In the genomic region with DNA sequence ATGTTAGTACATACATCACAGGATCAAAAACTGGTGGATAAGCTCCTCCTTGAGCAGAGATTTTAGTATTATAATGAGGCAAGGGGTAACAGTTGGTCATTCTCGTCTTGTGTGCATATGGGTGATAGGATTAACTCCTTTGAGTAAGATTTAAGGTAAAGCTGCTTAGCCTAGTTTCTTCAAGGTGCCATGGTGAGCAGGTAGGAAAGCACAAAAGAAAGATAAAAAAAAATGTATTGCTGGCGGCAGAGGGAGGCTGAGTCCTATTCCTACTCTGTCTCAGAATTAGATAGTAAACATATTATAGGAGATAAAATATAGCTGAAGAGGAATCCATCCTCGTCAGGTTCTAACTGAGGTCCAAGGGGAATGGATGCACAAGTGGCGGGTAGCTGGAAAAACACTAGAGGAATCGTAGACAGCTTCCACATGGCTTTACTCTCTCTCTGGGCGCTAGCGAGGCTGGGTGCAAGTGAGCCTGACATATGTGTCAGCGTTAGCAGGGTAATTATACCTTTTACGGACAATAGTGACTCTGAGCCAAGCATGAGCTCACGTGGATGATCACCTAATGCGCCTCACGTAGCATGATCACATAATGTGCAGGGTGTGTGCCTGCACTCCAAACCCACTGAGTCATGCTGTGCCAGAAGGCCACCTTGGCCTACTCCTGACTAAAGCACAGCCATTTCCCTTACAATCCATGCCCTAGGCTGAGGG, we compare ENCODE assay signal across 1 cellular context.
TF ChIP-seq lines count a peak whose summit lies in the region.

No MANE protein-coding gene starts in this region.

TF ChIP-seq in H1, 55 proteins besides CTCF, POLR2A, EP300 and RAD21 (continued from another document):
- TF ChIP-seq, protein P1, sequence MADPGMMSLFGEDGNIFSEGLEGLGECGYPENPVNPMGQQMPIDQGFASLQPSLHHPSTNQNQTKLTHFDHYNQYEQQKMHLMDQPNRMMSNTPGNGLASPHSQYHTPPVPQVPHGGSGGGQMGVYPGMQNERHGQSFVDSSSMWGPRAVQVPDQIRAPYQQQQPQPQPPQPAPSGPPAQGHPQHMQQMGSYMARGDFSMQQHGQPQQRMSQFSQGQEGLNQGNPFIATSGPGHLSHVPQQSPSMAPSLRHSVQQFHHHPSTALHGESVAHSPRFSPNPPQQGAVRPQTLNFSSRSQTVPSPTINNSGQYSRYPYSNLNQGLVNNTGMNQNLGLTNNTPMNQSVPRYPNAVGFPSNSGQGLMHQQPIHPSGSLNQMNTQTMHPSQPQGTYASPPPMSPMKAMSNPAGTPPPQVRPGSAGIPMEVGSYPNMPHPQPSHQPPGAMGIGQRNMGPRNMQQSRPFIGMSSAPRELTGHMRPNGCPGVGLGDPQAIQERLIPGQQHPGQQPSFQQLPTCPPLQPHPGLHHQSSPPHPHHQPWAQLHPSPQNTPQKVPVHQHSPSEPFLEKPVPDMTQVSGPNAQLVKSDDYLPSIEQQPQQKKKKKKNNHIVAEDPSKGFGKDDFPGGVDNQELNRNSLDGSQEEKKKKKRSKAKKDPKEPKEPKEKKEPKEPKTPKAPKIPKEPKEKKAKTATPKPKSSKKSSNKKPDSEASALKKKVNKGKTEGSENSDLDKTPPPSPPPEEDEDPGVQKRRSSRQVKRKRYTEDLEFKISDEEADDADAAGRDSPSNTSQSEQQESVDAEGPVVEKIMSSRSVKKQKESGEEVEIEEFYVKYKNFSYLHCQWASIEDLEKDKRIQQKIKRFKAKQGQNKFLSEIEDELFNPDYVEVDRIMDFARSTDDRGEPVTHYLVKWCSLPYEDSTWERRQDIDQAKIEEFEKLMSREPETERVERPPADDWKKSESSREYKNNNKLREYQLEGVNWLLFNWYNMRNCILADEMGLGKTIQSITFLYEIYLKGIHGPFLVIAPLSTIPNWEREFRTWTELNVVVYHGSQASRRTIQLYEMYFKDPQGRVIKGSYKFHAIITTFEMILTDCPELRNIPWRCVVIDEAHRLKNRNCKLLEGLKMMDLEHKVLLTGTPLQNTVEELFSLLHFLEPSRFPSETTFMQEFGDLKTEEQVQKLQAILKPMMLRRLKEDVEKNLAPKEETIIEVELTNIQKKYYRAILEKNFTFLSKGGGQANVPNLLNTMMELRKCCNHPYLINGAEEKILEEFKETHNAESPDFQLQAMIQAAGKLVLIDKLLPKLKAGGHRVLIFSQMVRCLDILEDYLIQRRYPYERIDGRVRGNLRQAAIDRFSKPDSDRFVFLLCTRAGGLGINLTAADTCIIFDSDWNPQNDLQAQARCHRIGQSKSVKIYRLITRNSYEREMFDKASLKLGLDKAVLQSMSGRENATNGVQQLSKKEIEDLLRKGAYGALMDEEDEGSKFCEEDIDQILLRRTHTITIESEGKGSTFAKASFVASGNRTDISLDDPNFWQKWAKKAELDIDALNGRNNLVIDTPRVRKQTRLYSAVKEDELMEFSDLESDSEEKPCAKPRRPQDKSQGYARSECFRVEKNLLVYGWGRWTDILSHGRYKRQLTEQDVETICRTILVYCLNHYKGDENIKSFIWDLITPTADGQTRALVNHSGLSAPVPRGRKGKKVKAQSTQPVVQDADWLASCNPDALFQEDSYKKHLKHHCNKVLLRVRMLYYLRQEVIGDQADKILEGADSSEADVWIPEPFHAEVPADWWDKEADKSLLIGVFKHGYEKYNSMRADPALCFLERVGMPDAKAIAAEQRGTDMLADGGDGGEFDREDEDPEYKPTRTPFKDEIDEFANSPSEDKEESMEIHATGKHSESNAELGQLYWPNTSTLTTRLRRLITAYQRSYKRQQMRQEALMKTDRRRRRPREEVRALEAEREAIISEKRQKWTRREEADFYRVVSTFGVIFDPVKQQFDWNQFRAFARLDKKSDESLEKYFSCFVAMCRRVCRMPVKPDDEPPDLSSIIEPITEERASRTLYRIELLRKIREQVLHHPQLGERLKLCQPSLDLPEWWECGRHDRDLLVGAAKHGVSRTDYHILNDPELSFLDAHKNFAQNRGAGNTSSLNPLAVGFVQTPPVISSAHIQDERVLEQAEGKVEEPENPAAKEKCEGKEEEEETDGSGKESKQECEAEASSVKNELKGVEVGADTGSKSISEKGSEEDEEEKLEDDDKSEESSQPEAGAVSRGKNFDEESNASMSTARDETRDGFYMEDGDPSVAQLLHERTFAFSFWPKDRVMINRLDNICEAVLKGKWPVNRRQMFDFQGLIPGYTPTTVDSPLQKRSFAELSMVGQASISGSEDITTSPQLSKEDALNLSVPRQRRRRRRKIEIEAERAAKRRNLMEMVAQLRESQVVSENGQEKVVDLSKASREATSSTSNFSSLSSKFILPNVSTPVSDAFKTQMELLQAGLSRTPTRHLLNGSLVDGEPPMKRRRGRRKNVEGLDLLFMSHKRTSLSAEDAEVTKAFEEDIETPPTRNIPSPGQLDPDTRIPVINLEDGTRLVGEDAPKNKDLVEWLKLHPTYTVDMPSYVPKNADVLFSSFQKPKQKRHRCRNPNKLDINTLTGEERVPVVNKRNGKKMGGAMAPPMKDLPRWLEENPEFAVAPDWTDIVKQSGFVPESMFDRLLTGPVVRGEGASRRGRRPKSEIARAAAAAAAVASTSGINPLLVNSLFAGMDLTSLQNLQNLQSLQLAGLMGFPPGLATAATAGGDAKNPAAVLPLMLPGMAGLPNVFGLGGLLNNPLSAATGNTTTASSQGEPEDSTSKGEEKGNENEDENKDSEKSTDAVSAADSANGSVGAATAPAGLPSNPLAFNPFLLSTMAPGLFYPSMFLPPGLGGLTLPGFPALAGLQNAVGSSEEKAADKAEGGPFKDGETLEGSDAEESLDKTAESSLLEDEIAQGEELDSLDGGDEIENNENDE (IDR thresholded peaks at IDR 0.05; ENCODE audit: insufficient replicate concordance, low read length) = no peak
- no peak for TF ChIP-seq RBBP5 (IDR thresholded peaks at IDR 0.05; ENCODE audit: borderline replicate concordance, low read depth, low read length)
- no peak for TF ChIP-seq KDM5A (IDR thresholded peaks at IDR 0.05; ENCODE audit: low read length)
- no peak for TF ChIP-seq CHD2 (IDR thresholded peaks at IDR 0.05; ENCODE audit: low read length)
- TF ChIP-seq FOSL1 (IDR thresholded peaks at IDR 0.05; ENCODE audit: insufficient read depth, low read depth, low read length) = no peak
- no peak for TF ChIP-seq BACH1 (IDR thresholded peaks at IDR 0.05; ENCODE audit: low read length)
- TF ChIP-seq CTBP2 (IDR thresholded peaks at IDR 0.05; ENCODE audit: borderline replicate concordance, insufficient read depth, insufficient read length, low read length) = no peak
TF ChIP-seq in H1: peak in this region for 0.
